Comparison of ENCODE assay signal across 26 cellular contexts in genomic region chr1:175750366-175751111, GRCh38. TPM values are rescaled to one million over a fixed set of nuclear protein-coding genes. Genes with fewer than 3 reads are reported as not detected.
"Had no signal": no experiment of that assay in that cellular context is flagged by ENCODE, and none has a peak within 500 bp of the region (broad histone marks: within the 10 kb centered on the region; RNA-seq: fewer than 3 reads in every experiment).

No MANE protein-coding gene starts in this region.

- ATAC-seq: activated T-cell treated with anti-CD3 and anti-CD28 coated beads, Interleukin-2, amount 50 U/mL, for 4 hours; left lung; natural killer cell treated with Interleukin-12 subunit alpha and Interleukin-12 subunit beta and Interleukin-15 and Interleukin-18, amount 100 ng/mL, for 72 hours; pancreas; sciatic nerve; SK-N-SH treated with all-trans-retinoic acid at 6 μM for 48 hours; WTC11 had no signal

- H3K27me3 ChIP-seq: adrenal gland, left lung, pancreas, upper lobe of left lung had no signal

- H3K9me3 Mint-ChIP-seq: activated T-cell treated with anti-CD3 and anti-CD28 coated beads, Interleukin-2, amount 50 U/mL, for 4 hours; activated T-helper 2 cell treated with anti-CD3 and anti-CD28 coated beads, Interferon-gamma antibody, Interleukin-2, Interleukin-4, amounts not matched to agents 10 μg/mL and 5 μg/mL and 100 μg/mL, durations not matched to agents 14 hours and 24 hours and 36 hours; immature natural killer cell; natural killer cell treated with Interleukin-12 subunit alpha and Interleukin-12 subunit beta and Interleukin-15 and Interleukin-18, amount 100 ng/mL, for 72 hours; WTC11 had no signal

- H3K4me1 ChIP-seq: adrenal gland, left lung, pancreas, upper lobe of left lung had no signal

- DNase-seq: activated CD4-positive, alpha-beta T cell treated with anti-CD3 and anti-CD28 coated beads, Interleukin-2, amount 50 U/mL, for 4 hours; activated CD8-positive, alpha-beta memory T cell treated with anti-CD3 and anti-CD28 coated beads for 24 hours; activated CD8-positive, alpha-beta memory T cell treated with anti-CD3 and anti-CD28 coated beads, Interleukin-2, amount 50 U/mL, for 4 hours; activated naive CD4-positive, alpha-beta T cell; activated T-cell treated with anti-CD3 and anti-CD28 coated beads, Interleukin-2, amount 50 U/mL, for 4 hours; adrenal gland; cerebellar nuclear complex; effector CD4-positive, alpha-beta T cell; foreskin fibroblast; immature natural killer cell; kidney glomerular epithelial cell; left lung; pancreas; small intestine; stimulated activated CD4-positive, alpha-beta T cell treated with anti-CD3 and anti-CD28 coated beads, Interleukin-15, amount 100 ng/mL, for 24 hours; stimulated activated CD8-positive, alpha-beta memory T cell treated with anti-CD3 and anti-CD28 coated beads, Interleukin-4, amount 100 ng/mL, for 48 hours; stimulated activated naive CD4-positive, alpha-beta T cell treated with Interleukin-2 at 50 U/mL for 16 hours; upper lobe of left lung had no signal

- H3K27ac Mint-ChIP-seq: activated naive CD8-positive, alpha-beta T cell; activated T-helper 2 cell treated with anti-CD3 and anti-CD28 coated beads, Interferon-gamma antibody, Interleukin-2, Interleukin-4, amounts not matched to agents 10 μg/mL and 5 μg/mL and 100 μg/mL, durations not matched to agents 14 hours and 24 hours and 36 hours; immature natural killer cell; natural killer cell treated with Interleukin-12 subunit alpha and Interleukin-12 subunit beta and Interleukin-15 and Interleukin-18, amount 100 ng/mL, for 72 hours; WTC11 had no signal

- H3K4me3 Mint-ChIP-seq: activated naive CD8-positive, alpha-beta T cell; activated T-cell treated with anti-CD3 and anti-CD28 coated beads, Interleukin-2, amount 50 U/mL, for 4 hours; immature natural killer cell; natural killer cell treated with Interleukin-12 subunit alpha and Interleukin-12 subunit beta and Interleukin-15 and Interleukin-18, amount 100 ng/mL, for 72 hours; WTC11 had no signal

- H3K4me3 ChIP-seq: adrenal gland, left lung, pancreas, upper lobe of left lung had no signal

- H3K4me1 Mint-ChIP-seq: immature natural killer cell, WTC11 had no signal

- H3K36me3 Mint-ChIP-seq: activated naive CD8-positive, alpha-beta T cell; immature natural killer cell; natural killer cell treated with Interleukin-12 subunit alpha and Interleukin-12 subunit beta and Interleukin-15 and Interleukin-18, amount 100 ng/mL, for 72 hours; WTC11 had no signal

- H3K36me3 ChIP-seq: adrenal gland, left lung, pancreas, upper lobe of left lung had no signal

- H3K27ac ChIP-seq: adrenal gland, left lung, pancreas, upper lobe of left lung had no signal

RNA-seq across cellular contexts. Expression of gene TNR, which starts 7.1 kb away (rescaled TPM):
- total RNA-seq: activated T-cell treated with anti-CD3 and anti-CD28 coated beads, Interleukin-2, amount 50 U/mL, for 4 hours; bronchial epithelial cell; epithelial cell of proximal tubule; natural killer cell treated with Interleukin-12 subunit alpha and Interleukin-12 subunit beta and Interleukin-15 and Interleukin-18, amount 100 ng/mL, for 72 hours; sciatic nerve had no signal
